Comparison of ENCODE assay signal across 8 cellular contexts in the genomic region with DNA sequence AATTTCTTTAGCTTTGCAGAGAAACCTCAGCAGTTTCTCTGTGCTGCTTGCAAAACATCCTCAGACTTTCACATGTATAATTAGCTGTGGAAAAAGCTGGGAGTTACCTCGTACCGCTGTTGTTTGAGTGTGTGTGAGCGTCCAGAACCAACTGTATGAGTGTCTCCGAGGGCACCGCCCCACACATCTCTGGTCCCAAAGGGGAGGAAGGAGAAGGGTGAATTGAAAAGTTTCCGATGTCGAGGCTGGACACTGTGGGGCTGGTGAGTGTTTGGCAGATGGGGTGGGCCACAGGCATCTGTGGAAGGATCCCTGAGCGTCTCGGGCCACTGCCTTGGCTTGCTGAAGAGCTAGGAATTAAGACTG. TPM values are rescaled to one million over a fixed set of nuclear protein-coding genes. Genes with fewer than 3 reads are reported as not detected.
DNase-seq lines count a peak whose midpoint lies in the region; ATAC-seq and TF ChIP-seq lines count a peak whose summit lies in the region.

No MANE protein-coding gene starts in this region.

- POLR2A ChIA-PET in activated CD4-positive, alpha-beta T cell treated with anti-CD3 and anti-CD28 coated beads for 36 hours (lab: Charles Lee), result interaction anchor here (0.7 to 4.9 kb wide), 6 partner anchors 22 to 137 kb away, joined by 5 to 50 read pairs (median 14); a partner anchor contains a TSS
- POLR2A ChIA-PET in RWPE1 (lab: Yijun Ruan, JAX; ENCODE audit: low non-redundant PET), result interaction anchor here (0.9 kb wide), 1 partner anchor 65 kb away, joined by 3 read pairs; no protein-coding TSS in a partner anchor

- no peaks in the 10 kb centered on the region for H3K27me3 Mint-ChIP-seq in activated CD4-positive, alpha-beta T cell treated with anti-CD3 and anti-CD28 coated beads for 36 hours

- TF ChIP-seq CTCF in RWPE1 (conservative IDR thresholded peaks at IDR 0.05; ENCODE audit: low read depth) (no peak), choroid plexus epithelial cell (conservative IDR thresholded peaks at IDR 0.05; ENCODE audit: low read depth, low read length) (no peak), tibial artery (IDR thresholded peaks at IDR 0.05) (no peak)

- peak overlapping the region; percentile 85 for H3K4me3 Mint-ChIP-seq in activated CD4-positive, alpha-beta T cell treated with anti-CD3 and anti-CD28 coated beads for 36 hours

- no peak for ATAC-seq in activated CD4-positive, alpha-beta T cell treated with anti-CD3 and anti-CD28 coated beads for 36 hours

- H3K9me3 ChIP-seq in tibial artery, result no peaks in the 10 kb centered on the region

- peaks cover 0 to 44% (median 29%) of the 10 kb centered on the region in 4 donors for H3K4me1 ChIP-seq in tibial artery

- H3K27me3 ChIP-seq in tibial artery, result no peaks in the 10 kb centered on the region

- H3K27ac ChIP-seq in RWPE1 (peak overlapping the region; percentile 94), tibial artery (peak overlapping the region; percentile 85 to 86)

- H3K36me3 ChIP-seq in tibial artery, result no peaks in the 10 kb centered on the region

- H3K27ac Mint-ChIP-seq in activated CD4-positive, alpha-beta T cell treated with anti-CD3 and anti-CD28 coated beads for 36 hours, result peak overlapping the region; percentile 95

- intact Hi-C loops in activated CD4-positive, alpha-beta T cell treated with anti-CD3 and anti-CD28 coated beads for 36 hours (cut with DNase I, micrococcal nuclease), result loop anchor here (2.0 to 10.0 kb wide), 14 partner anchors 47 to 777 kb away; a partner anchor contains a TSS
- intact Hi-C loops in tibial artery (cut with DNase I; ENCODE audit: low total_unique reads), result loop anchor here (2.0 kb wide), 1 partner anchor 65 kb away; no protein-coding TSS in a partner anchor

- H3K4me1 Mint-ChIP-seq in activated CD4-positive, alpha-beta T cell treated with anti-CD3 and anti-CD28 coated beads for 36 hours, result peaks cover 61% of the 10 kb centered on the region

- CTCF ChIA-PET in activated CD4-positive, alpha-beta T cell treated with anti-CD3 and anti-CD28 coated beads for 36 hours (lab: Charles Lee), result interaction anchor here (0.6 to 4.4 kb wide), 8 partner anchors 23 to 197 kb away, joined by 3 to 54 read pairs (median 11); no protein-coding TSS in a partner anchor
- CTCF ChIA-PET in RWPE1 (lab: Yijun Ruan, JAX), result interaction anchor here (0.6 to 4.0 kb wide), 4 partner anchors 46 to 676 kb away, joined by 3 to 15 read pairs (median 3); no protein-coding TSS in a partner anchor

- H3K9me3 Mint-ChIP-seq in activated CD4-positive, alpha-beta T cell treated with anti-CD3 and anti-CD28 coated beads for 36 hours (ENCODE audit: low read depth), result no peaks in the 10 kb centered on the region

- H3K4me3 ChIP-seq in choroid plexus epithelial cell (ENCODE audit: low read depth, low read length) (peak overlapping the region; percentile 80), tibial artery (peak overlapping the region; percentile 61 to 67)

- DNase-seq in activated CD4-positive, alpha-beta T cell treated with anti-CD3 and anti-CD28 coated beads for 36 hours, result peak; percentile 56
- DNase-seq in activated CD4-positive, alpha-beta T cell treated with anti-CD3 and anti-CD28 coated beads for 1 hour, result no peak
- DNase-seq in RWPE1 (ENCODE audit: low spot score) (no peak), choroid plexus epithelial cell (ENCODE audit: low read depth) (peak; percentile 55), medulla oblongata (ENCODE audit: extremely low spot score) (peak; percentile 38), tibial artery (peak in 1 of 2 donors; percentile 51), SW480 (ENCODE audit: low spot score) (no peak), NCI-H446 (lab: John Stamatoyannopoulos, UW) (no peak)

- H3K36me3 Mint-ChIP-seq in activated CD4-positive, alpha-beta T cell treated with anti-CD3 and anti-CD28 coated beads for 36 hours (ENCODE audit: low read depth), result peaks cover 9% of the 10 kb centered on the region

RNA-seq across cellular contexts. Expression of a gene that starts 1.2 kb away (rescaled TPM):
- 10 to 100 TPM; 36.2 to 38.8 TPM for total RNA-seq in activated CD4-positive, alpha-beta T cell treated with anti-CD3 and anti-CD28 coated beads for 36 hours

Comparison
In these comparisons a context has a peak if more than half of its experiments do, and no peak if none do; other contexts are left out.
1. DNase-seq: peak in activated CD4-positive, alpha-beta T cell treated with anti-CD3 and anti-CD28 coated beads for 36 hours (single experiment), choroid plexus epithelial cell (single experiment) and medulla oblongata (single experiment); none in activated CD4-positive, alpha-beta T cell treated with anti-CD3 and anti-CD28 coated beads for 1 hour (single experiment), RWPE1 (single experiment), SW480 (single experiment) and NCI-H446 (0 of 2).